ENCODE assay signal across 8 cellular contexts in genomic region chr22:46064966-46065666, GRCh38.
A peak's percentile ranks its signal among the peaks of the same experiment; 100 is the strongest.
DNase-seq lines count a peak whose midpoint lies in the region; ATAC-seq and TF ChIP-seq lines count a peak whose summit lies in the region.

No MANE protein-coding gene starts in this region.

- H3K36me3 Mint-ChIP-seq in activated naive CD8-positive, alpha-beta T cell: peaks cover 3% of the 10 kb centered on the region
- H3K36me3 Mint-ChIP-seq in activated naive CD8-positive, alpha-beta T cell treated with anti-CD3 and anti-CD28 coated beads for 36 hours: no peaks in the 10 kb centered on the region
- no peaks in the 10 kb centered on the region for H3K36me3 Mint-ChIP-seq in activated CD8-positive, alpha-beta T cell treated with anti-CD3 and anti-CD28 coated beads, Interleukin-2, amount 10 ng/mL, durations not matched to agents 7 days and 5 days (ENCODE audit: low read depth)

- POLR2A ChIA-PET in activated CD8-positive, alpha-beta T cell treated with anti-CD3 and anti-CD28 coated beads, Interleukin-2, amount 10 ng/mL, durations not matched to agents 7 days and 5 days (lab: Charles Lee): no interaction called here

- peak overlapping the region; percentile 41 for H3K27ac Mint-ChIP-seq in activated naive CD8-positive, alpha-beta T cell
- H3K27ac Mint-ChIP-seq in activated naive CD8-positive, alpha-beta T cell treated with anti-CD3 and anti-CD28 coated beads for 36 hours: no peak overlapping the region
- H3K27ac Mint-ChIP-seq in stimulated activated naive CD8-positive, alpha-beta T cell treated with anti-CD3 and anti-CD28 coated beads, Interleukin-15, amount 100 ng/mL, for 72 hours: no peak overlapping the region
- no peak overlapping the region for H3K27ac Mint-ChIP-seq in activated CD8-positive, alpha-beta T cell treated with anti-CD3 and anti-CD28 coated beads, Interleukin-2, amount 10 ng/mL, durations not matched to agents 7 days and 5 days

- H3K36me3 ChIP-seq in colonic mucosa (no peaks in the 10 kb centered on the region), lung (ENCODE audit: control insufficient read depth in 2 of 2, insufficient read depth in 2 of 2, low read length in 2 of 2) (peaks cover 0 to 6% of the 10 kb centered on the region in 2 donors), uterus (no peaks in the 10 kb centered on the region)

- H3K4me1 ChIP-seq in colonic mucosa: peaks cover 14% of the 10 kb centered on the region
- H3K4me1 ChIP-seq in lung (ENCODE audit: control insufficient read depth in 2 of 2, insufficient read depth in 2 of 2, low read length in 2 of 2): peaks cover 3 to 17% of the 10 kb centered on the region in 2 donors
- H3K4me1 ChIP-seq in uterus: peaks cover 7 to 22% of the 10 kb centered on the region in 2 donors

- TF ChIP-seq CTCF in colonic mucosa (IDR thresholded peaks at IDR 0.05): no peak
- no peak for TF ChIP-seq CTCF in lung (IDR thresholded peaks at IDR 0.05; ENCODE audit: control extremely low read depth, extremely low read depth)
- TF ChIP-seq CTCF in uterus (IDR thresholded peaks at IDR 0.05): no peak

- H3K9ac ChIP-seq in colonic mucosa (ENCODE audit: low read depth in 2 of 2, low read length in 2 of 2): peak overlapping the region; percentile 38 to 72

- no peak for TF ChIP-seq POLR2A in uterus (IDR thresholded peaks at IDR 0.05)

- H3K4me3 Mint-ChIP-seq in activated naive CD8-positive, alpha-beta T cell: no peak overlapping the region
- H3K4me3 Mint-ChIP-seq in activated naive CD8-positive, alpha-beta T cell treated with anti-CD3 and anti-CD28 coated beads for 36 hours: no peak overlapping the region
- no peak overlapping the region for H3K4me3 Mint-ChIP-seq in stimulated activated naive CD8-positive, alpha-beta T cell treated with anti-CD3 and anti-CD28 coated beads, Interleukin-15, amount 100 ng/mL, for 72 hours
- H3K4me3 Mint-ChIP-seq in activated CD8-positive, alpha-beta T cell treated with anti-CD3 and anti-CD28 coated beads, Interleukin-2, amount 10 ng/mL, durations not matched to agents 7 days and 5 days: no peak overlapping the region

- peak overlapping the region; percentile 99 for H3K27ac ChIP-seq in colonic mucosa
- H3K27ac ChIP-seq in lung (ENCODE audit: low read depth in 1 of 2, low read length in 1 of 2): peak overlapping the region; percentile 68 to 93
- H3K27ac ChIP-seq in uterus: peak overlapping the region; percentile 100

- 47 to 59% methylated on average over 17 of the region's 17 CpGs for WGBS in lung, 2 donors

- H3K27me3 ChIP-seq in colonic mucosa (no peaks in the 10 kb centered on the region), lung (ENCODE audit: control insufficient read depth, insufficient read depth) (no peaks in the 10 kb centered on the region), uterus (no peaks in the 10 kb centered on the region)

- no peak for DNase-seq in activated naive CD8-positive, alpha-beta T cell treated with anti-CD3 and anti-CD28 coated beads for 36 hours
- DNase-seq in colonic mucosa (no peak), lung (ENCODE audit: low spot score) (no peak), uterus (peak; percentile 31 to 44), NCI-H2227 (lab: John Stamatoyannopoulos, UW; ENCODE audit: unreplicated experiment) (no peak)
- DNase-seq in stimulated activated naive CD8-positive, alpha-beta T cell treated with anti-CD3 and anti-CD28 coated beads, Interleukin-15, amount 100 ng/mL, for 72 hours: no peak
- no peak for DNase-seq in activated CD8-positive, alpha-beta T cell treated with anti-CD3 and anti-CD28 coated beads, Interleukin-2, amount 10 ng/mL, durations not matched to agents 7 days and 5 days

- CTCF ChIA-PET in activated CD8-positive, alpha-beta T cell treated with anti-CD3 and anti-CD28 coated beads, Interleukin-2, amount 10 ng/mL, durations not matched to agents 7 days and 5 days (lab: Charles Lee): interaction anchor here (0.9 to 1.7 kb wide), 2 partner anchors 28 to 59 kb away, joined by 3 to 4 read pairs; no protein-coding TSS in a partner anchor

- peaks cover 44% of the 10 kb centered on the region for H3K4me1 Mint-ChIP-seq in activated naive CD8-positive, alpha-beta T cell (ENCODE audit: low read depth)
- peaks cover 33% of the 10 kb centered on the region for H3K4me1 Mint-ChIP-seq in activated naive CD8-positive, alpha-beta T cell treated with anti-CD3 and anti-CD28 coated beads for 36 hours
- H3K4me1 Mint-ChIP-seq in stimulated activated naive CD8-positive, alpha-beta T cell treated with anti-CD3 and anti-CD28 coated beads, Interleukin-15, amount 100 ng/mL, for 72 hours: peaks cover 36% of the 10 kb centered on the region
- peaks cover 14% of the 10 kb centered on the region for H3K4me1 Mint-ChIP-seq in activated CD8-positive, alpha-beta T cell treated with anti-CD3 and anti-CD28 coated beads, Interleukin-2, amount 10 ng/mL, durations not matched to agents 7 days and 5 days (ENCODE audit: low read depth)

- no peak overlapping the region for H3K4me3 ChIP-seq in colonic mucosa
- H3K4me3 ChIP-seq in lung: no peak overlapping the region
- peak overlapping the region; percentile 3 to 99 for H3K4me3 ChIP-seq in uterus

- H3K27me3 Mint-ChIP-seq in activated naive CD8-positive, alpha-beta T cell: no peaks in the 10 kb centered on the region
- H3K27me3 Mint-ChIP-seq in activated naive CD8-positive, alpha-beta T cell treated with anti-CD3 and anti-CD28 coated beads for 36 hours: no peaks in the 10 kb centered on the region
- peaks cover 6% of the 10 kb centered on the region for H3K27me3 Mint-ChIP-seq in stimulated activated naive CD8-positive, alpha-beta T cell treated with anti-CD3 and anti-CD28 coated beads, Interleukin-15, amount 100 ng/mL, for 72 hours
- H3K27me3 Mint-ChIP-seq in activated CD8-positive, alpha-beta T cell treated with anti-CD3 and anti-CD28 coated beads, Interleukin-2, amount 10 ng/mL, durations not matched to agents 7 days and 5 days (ENCODE audit: low read depth): no peaks in the 10 kb centered on the region

- intact Hi-C loops in colonic mucosa (cut with DNase I): no loop called here
- intact Hi-C loops in uterus (cut with DNase I; ENCODE audit: low total_unique reads): no loop called here

- H3K9me3 ChIP-seq in colonic mucosa: no peaks in the 10 kb centered on the region
- no peaks in the 10 kb centered on the region for H3K9me3 ChIP-seq in lung (ENCODE audit: control insufficient read depth in 2 of 2, insufficient read depth in 1 of 2, low read length in 1 of 2)
- no peaks in the 10 kb centered on the region for H3K9me3 ChIP-seq in uterus

- no peak for ATAC-seq in lung (ENCODE audit: insufficient read depth, low FRiP score)
- no peak for ATAC-seq in stimulated activated naive CD8-positive, alpha-beta T cell treated with anti-CD3 and anti-CD28 coated beads, Interleukin-15, amount 100 ng/mL, for 72 hours
- no peak for ATAC-seq in activated CD8-positive, alpha-beta T cell treated with anti-CD3 and anti-CD28 coated beads, Interleukin-2, amount 10 ng/mL, durations not matched to agents 7 days and 5 days

- no peaks in the 10 kb centered on the region for H3K9me3 Mint-ChIP-seq in activated naive CD8-positive, alpha-beta T cell (ENCODE audit: low read depth)
- no peaks in the 10 kb centered on the region for H3K9me3 Mint-ChIP-seq in activated naive CD8-positive, alpha-beta T cell treated with anti-CD3 and anti-CD28 coated beads for 36 hours
- H3K9me3 Mint-ChIP-seq in stimulated activated naive CD8-positive, alpha-beta T cell treated with anti-CD3 and anti-CD28 coated beads, Interleukin-15, amount 100 ng/mL, for 72 hours: no peaks in the 10 kb centered on the region
- H3K9me3 Mint-ChIP-seq in activated CD8-positive, alpha-beta T cell treated with anti-CD3 and anti-CD28 coated beads, Interleukin-2, amount 10 ng/mL, durations not matched to agents 7 days and 5 days (ENCODE audit: insufficient read depth): no peaks in the 10 kb centered on the region

Comparison
In these comparisons a context has a peak if more than half of its experiments do, and no peak if none do; other contexts are left out.
1. DNase-seq: peak in uterus (2 of 2); none in activated naive CD8-positive, alpha-beta T cell treated with anti-CD3 and anti-CD28 coated beads for 36 hours (single experiment), colonic mucosa (single experiment), lung (single experiment), stimulated activated naive CD8-positive, alpha-beta T cell treated with anti-CD3 and anti-CD28 coated beads, Interleukin-15, amount 100 ng/mL, for 72 hours (0 of 2), NCI-H2227 (single experiment) and activated CD8-positive, alpha-beta T cell treated with anti-CD3 and anti-CD28 coated beads, Interleukin-2, amount 10 ng/mL, durations not matched to agents 7 days and 5 days (single experiment).
2. H3K4me3 ChIP-seq: peak in uterus (2 of 2); none in colonic mucosa (single experiment) and lung (single experiment).
3. Peak in every context shown above with its lines, with median percentiles within 50 percentile points of each other: H3K27ac ChIP-seq.